Comparison of ENCODE assay signal across 1 cellular context in the genomic region with DNA sequence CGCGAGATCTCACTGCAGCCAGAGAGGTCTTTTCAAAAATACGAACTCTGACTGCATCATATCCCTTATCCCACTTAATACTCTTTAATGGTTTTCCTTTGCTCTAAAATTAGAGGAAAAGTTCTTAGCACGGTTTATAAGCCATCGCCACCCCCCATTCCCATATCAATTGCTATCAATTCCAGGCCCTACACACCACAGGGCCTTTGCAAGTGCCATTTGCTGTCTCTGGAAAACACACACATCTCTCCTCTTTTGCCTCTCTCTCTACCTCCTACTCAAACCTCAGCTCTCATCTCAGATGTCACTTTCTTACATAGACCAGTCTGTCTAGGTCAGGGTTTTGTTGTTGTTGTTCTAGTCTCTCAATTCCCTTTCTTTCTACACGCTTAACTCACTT.
TF ChIP-seq lines count a peak whose summit lies in the region.

No MANE protein-coding gene starts in this region.

TF ChIP-seq in GM12878, 131 proteins besides CTCF, POLR2A, EP300 and RAD21:
- TF ChIP-seq, protein P1, sequence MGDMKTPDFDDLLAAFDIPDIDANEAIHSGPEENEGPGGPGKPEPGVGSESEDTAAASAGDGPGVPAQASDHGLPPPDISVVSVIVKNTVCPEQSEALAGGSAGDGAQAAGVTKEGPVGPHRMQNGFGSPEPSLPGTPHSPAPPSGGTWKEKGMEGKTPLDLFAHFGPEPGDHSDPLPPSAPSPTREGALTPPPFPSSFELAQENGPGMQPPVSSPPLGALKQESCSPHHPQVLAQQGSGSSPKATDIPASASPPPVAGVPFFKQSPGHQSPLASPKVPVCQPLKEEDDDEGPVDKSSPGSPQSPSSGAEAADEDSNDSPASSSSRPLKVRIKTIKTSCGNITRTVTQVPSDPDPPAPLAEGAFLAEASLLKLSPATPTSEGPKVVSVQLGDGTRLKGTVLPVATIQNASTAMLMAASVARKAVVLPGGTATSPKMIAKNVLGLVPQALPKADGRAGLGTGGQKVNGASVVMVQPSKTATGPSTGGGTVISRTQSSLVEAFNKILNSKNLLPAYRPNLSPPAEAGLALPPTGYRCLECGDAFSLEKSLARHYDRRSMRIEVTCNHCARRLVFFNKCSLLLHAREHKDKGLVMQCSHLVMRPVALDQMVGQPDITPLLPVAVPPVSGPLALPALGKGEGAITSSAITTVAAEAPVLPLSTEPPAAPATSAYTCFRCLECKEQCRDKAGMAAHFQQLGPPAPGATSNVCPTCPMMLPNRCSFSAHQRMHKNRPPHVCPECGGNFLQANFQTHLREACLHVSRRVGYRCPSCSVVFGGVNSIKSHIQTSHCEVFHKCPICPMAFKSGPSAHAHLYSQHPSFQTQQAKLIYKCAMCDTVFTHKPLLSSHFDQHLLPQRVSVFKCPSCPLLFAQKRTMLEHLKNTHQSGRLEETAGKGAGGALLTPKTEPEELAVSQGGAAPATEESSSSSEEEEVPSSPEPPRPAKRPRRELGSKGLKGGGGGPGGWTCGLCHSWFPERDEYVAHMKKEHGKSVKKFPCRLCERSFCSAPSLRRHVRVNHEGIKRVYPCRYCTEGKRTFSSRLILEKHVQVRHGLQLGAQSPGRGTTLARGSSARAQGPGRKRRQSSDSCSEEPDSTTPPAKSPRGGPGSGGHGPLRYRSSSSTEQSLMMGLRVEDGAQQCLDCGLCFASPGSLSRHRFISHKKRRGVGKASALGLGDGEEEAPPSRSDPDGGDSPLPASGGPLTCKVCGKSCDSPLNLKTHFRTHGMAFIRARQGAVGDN (IDR thresholded peaks at IDR 0.05) = no peak
- no peak for TF ChIP-seq TAF1 (IDR thresholded peaks at IDR 0.05; ENCODE audit: borderline replicate concordance, low read depth, low read length)
- no peak for TF ChIP-seq SMARCA5 (IDR thresholded peaks at IDR 0.05)
